ENCODE assay signal across 23 cellular contexts in the genomic region with DNA sequence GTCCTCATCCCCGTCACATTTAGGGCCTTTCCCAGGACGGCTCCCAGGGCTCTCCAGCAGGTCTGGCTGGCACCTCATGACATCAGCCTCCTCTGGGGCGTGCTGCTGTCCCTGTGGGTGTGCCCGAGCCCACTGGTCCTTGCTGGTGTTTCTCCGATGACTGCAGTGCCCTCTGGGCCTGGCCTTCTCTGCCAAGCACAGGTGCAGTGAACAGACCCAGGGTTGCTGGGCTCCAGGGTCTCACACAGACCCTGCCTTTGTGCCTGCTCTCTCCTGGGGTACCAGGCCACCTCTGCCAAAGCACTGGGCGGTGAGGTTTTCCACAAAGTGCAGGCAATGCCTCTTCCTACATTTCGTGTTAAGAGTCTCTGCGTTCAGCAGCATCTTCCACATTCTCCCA.
DNase-seq lines count a peak whose midpoint lies in the region; ATAC-seq, FAIRE-seq and TF ChIP-seq lines count a peak whose summit lies in the region.
"Had no signal": no experiment of that assay in that cellular context is flagged by ENCODE, and none has a peak within 500 bp of the region (broad histone marks: within the 10 kb centered on the region; RNA-seq: fewer than 3 reads in every experiment).

No MANE protein-coding gene starts in this region.

- H3K27ac Mint-ChIP-seq in neural progenitor cell = peak overlapping the region; percentile 66
- H3K27ac Mint-ChIP-seq in type B pancreatic cell = no peak overlapping the region
- H3K27ac Mint-ChIP-seq: CD8-positive, alpha-beta T cell; GM23338; HFFc6 had no signal

- no peak overlapping the region for H2AFZ ChIP-seq in H1 (ENCODE audit: low read length)
- H2AFZ ChIP-seq in neural progenitor cell (replicated peaks) = no peak overlapping the region
- H2AFZ ChIP-seq: GM23338 had no signal

- H4K20me1 ChIP-seq in H1 (replicated peaks in 1 of 2; ENCODE audit: control insufficient read depth in 1 of 2, insufficient read depth in 2 of 2, low read length in 2 of 2) = no peaks in the 10 kb centered on the region
- no peaks in the 10 kb centered on the region for H4K20me1 ChIP-seq in neural progenitor cell (ENCODE audit: low read depth)

- H3K4me3 Mint-ChIP-seq in neural progenitor cell (no peak overlapping the region), type B pancreatic cell (no peak overlapping the region)
- H3K4me3 Mint-ChIP-seq: CD4-positive, CD25-positive, alpha-beta regulatory T cell; CD8-positive, alpha-beta T cell; GM23338; HFFc6 had no signal

- H3K14ac ChIP-seq in H1 (ENCODE audit: insufficient read length) = no peak overlapping the region

- H3K27me3 ChIP-seq in H1 (replicated peaks in 1 of 4; ENCODE audit: control insufficient read depth in 3 of 4, extremely low read depth in 1 of 4, insufficient read depth in 3 of 4, low read length in 3 of 4) (no peaks in the 10 kb centered on the region), neural progenitor cell (no peaks in the 10 kb centered on the region)

- H2BK15ac ChIP-seq in H1 (ENCODE audit: low read length) = 0 out of 2 replicates have a peak overlapping the region, but pooled peaks have one; percentile 32

- TF ChIP-seq RAD21 in H1 (IDR thresholded peaks at IDR 0.05 in 1 of 2, conservative IDR thresholded peaks at IDR 0.05 in 1 of 2; ENCODE audit: low read depth in 2 of 2, low read length in 2 of 2) = no peak

- no peak overlapping the region for H3K9ac ChIP-seq in H1 (replicated peaks in 1 of 4; ENCODE audit: extremely low read depth in 1 of 4, low read depth in 3 of 4, low read length in 3 of 4)
- no peak overlapping the region for H3K9ac ChIP-seq in neural progenitor cell

- H2BK12ac ChIP-seq in H1 (ENCODE audit: low read depth, low read length) = no peak overlapping the region

- H3K27me3 Mint-ChIP-seq in neural progenitor cell (ENCODE audit: insufficient read depth, low read depth) = peaks cover 7% of the 10 kb centered on the region
- peaks cover 9% of the 10 kb centered on the region for H3K27me3 Mint-ChIP-seq in type B pancreatic cell

- no peak overlapping the region for H3K4ac ChIP-seq in H1 (replicated peaks; ENCODE audit: insufficient read length, low read depth, low read length)

- DNase-seq in H1 (ENCODE audit: low read depth in 1 of 2, low spot score in 2 of 2) (no peak), neural progenitor cell (ENCODE audit: low spot score) (no peak), type B pancreatic cell (ENCODE audit: extremely low spot score, unreplicated experiment) (peak; percentile 55), AML-193 (lab: John Stamatoyannopoulos, UW) (no peak)
- no peak for DNase-seq in activated naive CD4-positive, alpha-beta T cell treated with Interleukin-2 at 50 U/mL for 16 hours
- DNase-seq: 8988T; ACHN; C1 segment of cervical spinal cord; Caco-2; CD4-positive, CD25-positive, alpha-beta regulatory T cell; CD8-positive, alpha-beta T cell; DMS153; DND-41; HFFc6 had no signal

- CTCF ChIA-PET in H1 (lab: Charles Lee; ENCODE audit: partially characterized antibody) = no interaction called here

- H2BK5ac ChIP-seq in H1 (ENCODE audit: low read depth, low read length) = no peak overlapping the region

- POLR2A ChIA-PET in H1 (lab: Charles Lee; ENCODE audit: partially characterized antibody) = no interaction called here

- no peaks in the 10 kb centered on the region for H3K79me2 ChIP-seq in H1 (ENCODE audit: control insufficient read depth in 1 of 2, insufficient read depth in 2 of 2, low read length in 2 of 2)
- no peaks in the 10 kb centered on the region for H3K79me2 ChIP-seq in neural progenitor cell (ENCODE audit: low read depth)

- no peak overlapping the region for H4K5ac ChIP-seq in H1 (ENCODE audit: insufficient read length, low read depth, low read length)

- TF ChIP-seq CTCF in C4-2B (conservative IDR thresholded peaks at IDR 0.05) = no peak
- no peak for TF ChIP-seq CTCF in H1 (IDR thresholded peaks at IDR 0.05; ENCODE audit: control extremely low read depth in 1 of 3, insufficient read depth in 1 of 3, low read depth in 1 of 3, low read length in 3 of 3)
- no peak for TF ChIP-seq CTCF in neural progenitor cell (IDR thresholded peaks at IDR 0.05)
- TF ChIP-seq CTCF in type B pancreatic cell (conservative IDR thresholded peaks at IDR 0.05) = no peak

- H2BK20ac ChIP-seq in H1 (ENCODE audit: low read length) = no peak overlapping the region

- FAIRE-seq in H1 (lab: Jason Lieb, UNC) = no peak
- FAIRE-seq: A549, G401.6, GM12878, GM19239, H54 had no signal

- H2BK120ac ChIP-seq in H1 (replicated peaks; ENCODE audit: low read depth, low read length) = no peak overlapping the region

- no peaks in the 10 kb centered on the region for H3K79me1 ChIP-seq in H1 (ENCODE audit: low read depth, low read length)

- H3K9me3 ChIP-seq in H1 (ENCODE audit: insufficient read depth in 2 of 2, low read depth in 1 of 2, low read length in 1 of 2) (peaks cover 0 to 5% of the 10 kb centered on the region in 2 experiments; a peak in 1 of 4 replicates), neural progenitor cell (ENCODE audit: low read depth) (no peaks in the 10 kb centered on the region)
- H3K9me3 ChIP-seq: A549, Caco-2, HAP-1 had no signal

- TF ChIP-seq EP300 in H1 (IDR thresholded peaks at IDR 0.05; ENCODE audit: borderline replicate concordance in 1 of 2, low read depth in 2 of 2, low read length in 2 of 2) = no peak

- H3K9me3 Mint-ChIP-seq in neural progenitor cell (peaks cover 1% of the 10 kb centered on the region), type B pancreatic cell (peaks cover 4% of the 10 kb centered on the region)
- H3K9me3 Mint-ChIP-seq: CD8-positive, alpha-beta T cell had no signal

- no peak overlapping the region for H2AK5ac ChIP-seq in H1 (ENCODE audit: low read depth, low read length)

- TF ChIP-seq POLR2A in H1 (IDR thresholded peaks at IDR 0.05; ENCODE audit: control extremely low read depth in 1 of 2, low read depth in 2 of 2, low read length in 2 of 2) = no peak

- 89% methylated on average over 8 of the region's 8 CpGs; no CpG with 5 or more reads in 1 of the 2 experiments for WGBS in H1 (ENCODE audit: extremely low coverage in 1 of 2, insufficient coverage in 1 of 2, insufficient read length in 1 of 2, insufficient replicate concordance in 2 of 2, low coverage in 1 of 2, low lambda C conversion rate in 2 of 2, missing lambda C conversion rate in 1 of 2), 2 experiments

- no peaks in the 10 kb centered on the region for H3K23me2 ChIP-seq in H1 (ENCODE audit: low read depth, low read length)

- no peak overlapping the region for H3K18ac ChIP-seq in H1 (ENCODE audit: extremely low read depth, low read length)

- no peak overlapping the region for H3K23ac ChIP-seq in H1 (ENCODE audit: insufficient read length)

- H3K4me1 ChIP-seq in H1 (replicated peaks in 1 of 4; ENCODE audit: control insufficient read depth in 3 of 4, insufficient read depth in 4 of 4, low read length in 3 of 4) (no peaks in the 10 kb centered on the region; a peak in 1 of 7 replicates), neural progenitor cell (no peaks in the 10 kb centered on the region)
- H3K4me1 ChIP-seq: A549, Caco-2, HAP-1 had no signal

- H3K27ac ChIP-seq in C4-2B (peak overlapping the region; percentile 31; the same call in 1 of the 2 replicates), H1 (ENCODE audit: low read depth, low read length) (no peak overlapping the region), neural progenitor cell (no peak overlapping the region)
- H3K27ac ChIP-seq: A549 had no signal

- no peaks in the 10 kb centered on the region for H3K36me3 ChIP-seq in H1 (ENCODE audit: control insufficient read depth in 2 of 4, insufficient read depth in 4 of 4, low read length in 3 of 4)
- H3K36me3 ChIP-seq in neural progenitor cell = no peaks in the 10 kb centered on the region
- H3K36me3 ChIP-seq: HAP-1 had no signal

- H3K4me3 ChIP-seq in H1 (ENCODE audit: extremely low read depth in 1 of 4, insufficient read depth in 2 of 4, low read depth in 3 of 4, low read length in 4 of 4) (no peak overlapping the region), neural progenitor cell (no peak overlapping the region)
- H3K4me3 ChIP-seq: A549, GM12878, GM23338, HAP-1 had no signal

- H3K56ac ChIP-seq in H1 (replicated peaks; ENCODE audit: insufficient read length, low read depth, low read length) = no peak overlapping the region

- no peak overlapping the region for H4K91ac ChIP-seq in H1 (replicated peaks; ENCODE audit: insufficient read length, low read length)

- no peak for ATAC-seq in SK-N-SH treated with all-trans-retinoic acid at 6 μM for 48 hours
- ATAC-seq: A549; CD8-positive, alpha-beta T cell; GM12878; GM23338 had no signal

- H3K4me2 ChIP-seq in H1 (ENCODE audit: insufficient read depth in 1 of 2, low read depth in 2 of 2, low read length in 2 of 2) = no peak overlapping the region
- no peak overlapping the region for H3K4me2 ChIP-seq in neural progenitor cell
- H3K4me2 ChIP-seq: A549, GM23338 had no signal

- H3K36me3 Mint-ChIP-seq in neural progenitor cell = no peaks in the 10 kb centered on the region
- peaks cover 3% of the 10 kb centered on the region for H3K36me3 Mint-ChIP-seq in type B pancreatic cell
- H3K36me3 Mint-ChIP-seq: CD4-positive, CD25-positive, alpha-beta regulatory T cell; CD8-positive, alpha-beta T cell had no signal

- H4K8ac ChIP-seq in H1 (ENCODE audit: extremely low read depth, insufficient read depth, low read length) = no peak overlapping the region

- H3K4me1 Mint-ChIP-seq in neural progenitor cell (peaks cover 5% of the 10 kb centered on the region), type B pancreatic cell (ENCODE audit: unreplicated experiment) (peaks cover 35% of the 10 kb centered on the region)
- H3K4me1 Mint-ChIP-seq: CD4-positive, CD25-positive, alpha-beta regulatory T cell; GM23338 had no signal

- no peaks in the 10 kb centered on the region for H3F3A ChIP-seq in neural progenitor cell (ENCODE audit: low read depth)

TF ChIP-seq in H1, 55 proteins besides CTCF, POLR2A, EP300 and RAD21 (continues in another document):
- no peak for TF ChIP-seq GTF2F1 (IDR thresholded peaks at IDR 0.05; ENCODE audit: borderline replicate concordance, low read depth, low read length)

TF ChIP-seq in SK-N-SH treated with all-trans-retinoic acid at 6 μM for 48 hours, 23 proteins besides CTCF, POLR2A, EP300 and RAD21:
- TF ChIP-seq, protein P1, sequence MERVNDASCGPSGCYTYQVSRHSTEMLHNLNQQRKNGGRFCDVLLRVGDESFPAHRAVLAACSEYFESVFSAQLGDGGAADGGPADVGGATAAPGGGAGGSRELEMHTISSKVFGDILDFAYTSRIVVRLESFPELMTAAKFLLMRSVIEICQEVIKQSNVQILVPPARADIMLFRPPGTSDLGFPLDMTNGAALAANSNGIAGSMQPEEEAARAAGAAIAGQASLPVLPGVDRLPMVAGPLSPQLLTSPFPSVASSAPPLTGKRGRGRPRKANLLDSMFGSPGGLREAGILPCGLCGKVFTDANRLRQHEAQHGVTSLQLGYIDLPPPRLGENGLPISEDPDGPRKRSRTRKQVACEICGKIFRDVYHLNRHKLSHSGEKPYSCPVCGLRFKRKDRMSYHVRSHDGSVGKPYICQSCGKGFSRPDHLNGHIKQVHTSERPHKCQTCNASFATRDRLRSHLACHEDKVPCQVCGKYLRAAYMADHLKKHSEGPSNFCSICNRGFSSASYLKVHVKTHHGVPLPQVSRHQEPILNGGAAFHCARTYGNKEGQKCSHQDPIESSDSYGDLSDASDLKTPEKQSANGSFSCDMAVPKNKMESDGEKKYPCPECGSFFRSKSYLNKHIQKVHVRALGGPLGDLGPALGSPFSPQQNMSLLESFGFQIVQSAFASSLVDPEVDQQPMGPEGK (CRISPR knock-in tag; IDR thresholded peaks at IDR 0.05; ENCODE audit: borderline replicate concordance) = no peak
